In genomic region chr15:74373731-74374647, GRCh38 we compare ENCODE assay signal across 8 cellular contexts. TPM values are rescaled to one million over a fixed set of nuclear protein-coding genes. Genes with fewer than 3 reads are reported as not detected.
DNase-seq lines count a peak whose midpoint lies in the region; ATAC-seq and TF ChIP-seq lines count a peak whose summit lies in the region.

No MANE protein-coding gene starts in this region.

- H3K4me1 ChIP-seq in thoracic aorta (ENCODE audit: control insufficient read depth in 1 of 2, low read depth in 2 of 2), result peaks cover 5 to 9% of the 10 kb centered on the region in 2 donors

- no peak overlapping the region for H3K27ac ChIP-seq in thoracic aorta

- no peaks in the 10 kb centered on the region for H3K9me3 Mint-ChIP-seq in activated naive CD4-positive, alpha-beta T cell treated with anti-CD3 and anti-CD28 coated beads, Interleukin-2, amount 10 ng/mL, durations not matched to agents 7 days and 5 days
- peaks cover 1% of the 10 kb centered on the region for H3K9me3 Mint-ChIP-seq in glutamatergic neuron (ENCODE audit: unreplicated experiment)
- no peaks in the 10 kb centered on the region for H3K9me3 Mint-ChIP-seq in osteocyte (ENCODE audit: unreplicated experiment)

- H3K27me3 Mint-ChIP-seq in activated naive CD4-positive, alpha-beta T cell treated with anti-CD3 and anti-CD28 coated beads, Interleukin-2, amount 10 ng/mL, durations not matched to agents 7 days and 5 days, result peaks cover 44% of the 10 kb centered on the region
- no peaks in the 10 kb centered on the region for H3K27me3 Mint-ChIP-seq in glutamatergic neuron (ENCODE audit: unreplicated experiment)
- peaks cover 34% of the 10 kb centered on the region for H3K27me3 Mint-ChIP-seq in osteocyte (ENCODE audit: unreplicated experiment)

- H3K36me3 Mint-ChIP-seq in activated naive CD4-positive, alpha-beta T cell treated with anti-CD3 and anti-CD28 coated beads, Interleukin-2, amount 10 ng/mL, durations not matched to agents 7 days and 5 days, result no peaks in the 10 kb centered on the region
- H3K36me3 Mint-ChIP-seq in glutamatergic neuron (ENCODE audit: unreplicated experiment), result no peaks in the 10 kb centered on the region
- no peaks in the 10 kb centered on the region for H3K36me3 Mint-ChIP-seq in osteocyte (ENCODE audit: unreplicated experiment)

- peak; percentile 80 for TF ChIP-seq CTCF in glutamatergic neuron (IDR thresholded peaks at IDR 0.05; ENCODE audit: partially characterized antibody, unreplicated experiment)
- peak; percentile 95 for TF ChIP-seq CTCF in osteocyte (IDR thresholded peaks at IDR 0.05)
- peak; percentile 81 for TF ChIP-seq CTCF in thoracic aorta (IDR thresholded peaks at IDR 0.05)

- H3K4me3 ChIP-seq in GM08714 (ENCODE audit: low read length), result peak overlapping the region; percentile 70
- H3K4me3 ChIP-seq in thoracic aorta, result peak overlapping the region; percentile 76

- CTCF ChIA-PET in activated naive CD4-positive, alpha-beta T cell treated with anti-CD3 and anti-CD28 coated beads, Interleukin-2, amount 10 ng/mL, durations not matched to agents 7 days and 5 days (lab: Charles Lee), result interaction anchor here (0.7 to 9.8 kb wide), 13 partner anchors 8 to 397 kb away, joined by 3 to 145 read pairs (median 3); partner anchors contain the start of genes CLK3 and SEMA7A

- no peaks in the 10 kb centered on the region for H3K9me3 ChIP-seq in thoracic aorta

- peak overlapping the region; percentile 84 for H3K27ac Mint-ChIP-seq in activated naive CD4-positive, alpha-beta T cell treated with anti-CD3 and anti-CD28 coated beads, Interleukin-2, amount 10 ng/mL, durations not matched to agents 7 days and 5 days
- H3K27ac Mint-ChIP-seq in glutamatergic neuron (ENCODE audit: unreplicated experiment) (no peak overlapping the region), osteocyte (ENCODE audit: unreplicated experiment) (no peak overlapping the region)

- ATAC-seq in HG02588 (IDR thresholded peaks at IDR 0.05; ENCODE audit: unreplicated experiment) (peak; percentile 70), thoracic aorta (ENCODE audit: insufficient number of reproducible peaks, low FRiP score, low read depth) (peak; percentile 88)

- H3K4me1 Mint-ChIP-seq in activated naive CD4-positive, alpha-beta T cell treated with anti-CD3 and anti-CD28 coated beads, Interleukin-2, amount 10 ng/mL, durations not matched to agents 7 days and 5 days, result peaks cover 22% of the 10 kb centered on the region
- H3K4me1 Mint-ChIP-seq in glutamatergic neuron (ENCODE audit: low read depth, unreplicated experiment) (peaks cover 11% of the 10 kb centered on the region), osteocyte (ENCODE audit: unreplicated experiment) (peaks cover 14% of the 10 kb centered on the region)

- H3K27me3 ChIP-seq in thoracic aorta (replicated peaks; ENCODE audit: insufficient read depth), result no peaks in the 10 kb centered on the region

- DNase-seq in NCI-H1048 (lab: John Stamatoyannopoulos, UW) (peak; percentile 80), SK-N-DZ (ENCODE audit: low spot score) (peak; percentile 88), glutamatergic neuron (peak; percentile 97), osteocyte (ENCODE audit: extremely low spot score, unreplicated experiment) (peak; percentile 95), thoracic aorta (ENCODE audit: low spot score) (peak; percentile 77)
- DNase-seq in activated naive CD4-positive, alpha-beta T cell treated with anti-CD3 and anti-CD28 coated beads, Interleukin-2, amount 10 ng/mL, durations not matched to agents 7 days and 5 days, result peak; percentile 98

- peak overlapping the region; percentile 81 for H3K4me3 Mint-ChIP-seq in activated naive CD4-positive, alpha-beta T cell treated with anti-CD3 and anti-CD28 coated beads, Interleukin-2, amount 10 ng/mL, durations not matched to agents 7 days and 5 days
- peak overlapping the region; percentile 84 for H3K4me3 Mint-ChIP-seq in glutamatergic neuron (ENCODE audit: unreplicated experiment)
- H3K4me3 Mint-ChIP-seq in osteocyte (ENCODE audit: unreplicated experiment), result peak overlapping the region; percentile 75

- H3K36me3 ChIP-seq in thoracic aorta, result no peaks in the 10 kb centered on the region

RNA-seq across cellular contexts. Expression of gene CYP11A1, which starts 6.5 kb away (rescaled TPM):
- polyA plus RNA-seq in SK-N-DZ (2014; cell fraction: cytosol; rRNA removed), result not detected in 2 replicates
- polyA plus RNA-seq in SK-N-DZ (2014; cell fraction: nucleus; rRNA removed), result not detected in 2 replicates
- total RNA-seq in glutamatergic neuron (ENCODE audit: unreplicated experiment) (not detected), osteocyte (not detected in 2 replicates), thoracic aorta (not detected)

RNA-seq across cellular contexts. Expression of gene SEMA7A, which starts 59.8 kb away (rescaled TPM):
- 5.7 and 6.6 TPM in 2 replicates for polyA plus RNA-seq in SK-N-DZ (2014; cell fraction: cytosol; rRNA removed)
- 8.0 and 10.3 TPM in 2 replicates for polyA plus RNA-seq in SK-N-DZ (2014; cell fraction: nucleus; rRNA removed)
- total RNA-seq in glutamatergic neuron (ENCODE audit: unreplicated experiment) (16.2 TPM), osteocyte (0.37 and 0.51 TPM in 2 replicates), thoracic aorta (1 to 10 TPM; 1.2 to 4.9 TPM)
